ENCODE assay signal across 8 cellular contexts in genomic region chr4:7960790-7961655, GRCh38. TPM values are rescaled to one million over a fixed set of nuclear protein-coding genes. Genes with fewer than 3 reads are reported as not detected.
DNase-seq lines count a peak whose midpoint lies in the region; ATAC-seq and TF ChIP-seq lines count a peak whose summit lies in the region.

No MANE protein-coding gene starts in this region.

- H3K4me3 ChIP-seq in prostate gland: no peak overlapping the region

- no peaks in the 10 kb centered on the region for H3K27me3 ChIP-seq in prostate gland (replicated peaks; ENCODE audit: insufficient read depth)

- intact Hi-C loops in prostate gland (cut with DNase I): no loop called here

- TF ChIP-seq POLR2A in prostate gland (IDR thresholded peaks at IDR 0.05): no peak

- H3K27ac ChIP-seq in prostate gland: peak overlapping the region; percentile 64 to 66

- H3K36me3 ChIP-seq in prostate gland: no peaks in the 10 kb centered on the region

- no peak for TF ChIP-seq CTCF in prostate gland (IDR thresholded peaks at IDR 0.05)

- peaks cover 7% of the 10 kb centered on the region for H3K4me1 ChIP-seq in prostate gland (replicated peaks)

- ATAC-seq in activated CD4-positive, CD25-positive, alpha-beta regulatory T cell treated with anti-CD3 and anti-CD28 coated beads, Interleukin-2, amount 50 U/mL, for 24 hours: peak; percentile 57 to 76
- peak; percentile 46 for ATAC-seq in HG03354 (IDR thresholded peaks at IDR 0.05; ENCODE audit: poor library complexity, severe bottlenecking, unreplicated experiment)

- DNase-seq in activated CD4-positive, CD25-positive, alpha-beta regulatory T cell treated with anti-CD3 and anti-CD28 coated beads, Interleukin-2, amount 50 U/mL, for 72 hours: no peak
- peak; percentile 88 for DNase-seq in activated CD4-positive, alpha-beta T cell treated with anti-CD3 and anti-CD28 coated beads for 48 hours
- DNase-seq in epidermal melanocyte (ENCODE audit: insufficient read length, low spot score) (peak; percentile 56), prostate gland (ENCODE audit: low spot score) (peak; percentile 84), cerebellar cortex (ENCODE audit: low spot score) (no peak), LoVo (ENCODE audit: low spot score) (no peak)

- no peaks in the 10 kb centered on the region for H3K9me3 ChIP-seq in prostate gland

- WGBS in prostate gland: 40% methylated on average over 19 of the region's 19 CpGs

RNA-seq across cellular contexts. Expression of gene AFAP1, which starts 21.4 kb away (rescaled TPM):
- total RNA-seq in prostate gland: 10 to 100 TPM; 17.5 to 19.8 TPM

Comparison
In these comparisons a context has a peak if more than half of its experiments do, and no peak if none do; other contexts are left out.
1. DNase-seq: peak in activated CD4-positive, alpha-beta T cell treated with anti-CD3 and anti-CD28 coated beads for 48 hours (single experiment), epidermal melanocyte (single experiment) and prostate gland (single experiment); none in activated CD4-positive, CD25-positive, alpha-beta regulatory T cell treated with anti-CD3 and anti-CD28 coated beads, Interleukin-2, amount 50 U/mL, for 72 hours (single experiment), cerebellar cortex (single experiment) and LoVo (single experiment).